Comparison of ENCODE assay signal across 12 cellular contexts in the genomic region with DNA sequence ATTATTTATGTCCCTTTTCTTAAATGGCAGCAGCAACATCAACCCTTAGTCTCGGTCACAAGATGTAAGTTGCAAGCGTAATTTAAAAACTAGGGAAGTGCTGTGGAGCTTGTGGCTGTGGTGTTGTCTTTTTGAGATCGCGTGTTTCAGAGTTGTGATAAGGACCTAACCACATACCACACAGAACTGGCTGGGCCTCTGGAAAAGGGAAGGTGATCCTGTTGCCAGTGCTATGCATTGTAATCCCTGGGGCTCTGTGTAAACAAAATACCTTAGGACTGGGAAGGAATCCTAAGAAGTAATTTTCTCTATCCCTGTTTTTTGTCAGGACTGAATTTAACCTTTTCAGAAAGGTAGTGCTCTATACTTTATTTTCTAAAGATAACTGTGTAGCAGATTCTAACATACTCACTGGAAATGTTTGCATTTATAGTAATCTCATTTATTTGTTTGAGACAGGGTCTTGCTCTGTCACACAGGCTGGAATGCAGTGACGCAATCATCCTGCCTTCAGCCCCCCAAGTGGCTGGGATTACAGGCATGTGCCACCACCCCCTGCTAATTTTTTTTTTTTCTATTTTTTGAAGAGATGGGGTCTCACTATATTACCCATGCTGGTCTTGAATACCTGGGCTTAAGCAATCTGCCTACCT.
DNase-seq lines count a peak whose midpoint lies in the region; ATAC-seq, FAIRE-seq and TF ChIP-seq lines count a peak whose summit lies in the region.
"Had no signal": no experiment of that assay in that cellular context is flagged by ENCODE, and none has a peak within 500 bp of the region (broad histone marks: within the 10 kb centered on the region; RNA-seq: fewer than 3 reads in every experiment).

No MANE protein-coding gene starts in this region.

- peaks cover 19% of the 10 kb centered on the region for H3K4me1 Mint-ChIP-seq in CD8-positive, alpha-beta T cell (ENCODE audit: low read depth)

- H3K36me3 ChIP-seq in iPS-18a (ENCODE audit: control insufficient read depth, low read depth, low read length) (no peaks in the 10 kb centered on the region), upper lobe of right lung (no peaks in the 10 kb centered on the region)
- no peaks in the 10 kb centered on the region for H3K36me3 ChIP-seq in CD8-positive, alpha-beta T cell (ENCODE audit: insufficient read depth, low read length)

- ATAC-seq in left ventricle myocardium superior (peak; percentile 56), upper lobe of right lung (peak; percentile 94), HG03135 (IDR thresholded peaks at IDR 0.05; ENCODE audit: unreplicated experiment) (no peak)
- no peak for ATAC-seq in CD8-positive, alpha-beta T cell
- ATAC-seq: esophagus mucosa had no signal

- CTCF ChIA-PET in CD8-positive, alpha-beta T cell (lab: Charles Lee): no interaction called here

- H3K9me3 ChIP-seq in iPS-18a (ENCODE audit: control insufficient read depth, low read depth, low read length) (no peaks in the 10 kb centered on the region), upper lobe of right lung (no peaks in the 10 kb centered on the region)
- H3K9me3 ChIP-seq in CD8-positive, alpha-beta T cell (ENCODE audit: low read length): no peaks in the 10 kb centered on the region

- peaks cover under 1% of the 10 kb centered on the region for H3K36me3 Mint-ChIP-seq in CD8-positive, alpha-beta T cell

- intact Hi-C loops in left ventricle myocardium superior (cut with micrococcal nuclease) (no loop called here), cardiac septum (cut with DNase I) (no loop called here), upper lobe of right lung (cut with DNase I) (no loop called here)
- intact Hi-C loops in CD8-positive, alpha-beta T cell (cut with DNase I, micrococcal nuclease): no loop called here

- peak overlapping the region; percentile 45 for H3K27ac ChIP-seq in iPS-18a (ENCODE audit: low read length)
- no peak overlapping the region for H3K27ac ChIP-seq in upper lobe of right lung
- no peak overlapping the region for H3K27ac ChIP-seq in CD8-positive, alpha-beta T cell (ENCODE audit: low read depth, low read length)

- no peak for FAIRE-seq in D721Med (lab: Jason Lieb, UNC)

- H3K4me3 Mint-ChIP-seq in CD8-positive, alpha-beta T cell: no peak overlapping the region
- H3K4me3 Mint-ChIP-seq: activated naive CD4-positive, alpha-beta T cell treated with anti-CD3 and anti-CD28 coated beads, Interleukin-2, amount 10 ng/mL, durations not matched to agents 7 days and 5 days; neural crest cell had no signal

- no peaks in the 10 kb centered on the region for H3K27me3 Mint-ChIP-seq in CD8-positive, alpha-beta T cell (ENCODE audit: low read depth)

- H3K4me3 ChIP-seq in iPS-18a (ENCODE audit: low read length) (peak overlapping the region; percentile 11), upper lobe of right lung (no peak overlapping the region)
- no peak overlapping the region for H3K4me3 ChIP-seq in CD8-positive, alpha-beta T cell (ENCODE audit: low read depth, low read length)

- TF ChIP-seq CTCF in upper lobe of right lung (IDR thresholded peaks at IDR 0.05) (no peak), D721Med (IDR thresholded peaks at IDR 0.05; ENCODE audit: insufficient read depth, missing control alignments) (no peak)
- TF ChIP-seq CTCF in CD8-positive, alpha-beta T cell (IDR thresholded peaks at IDR 0.05): no peak

- H3K4me1 ChIP-seq in iPS-18a (ENCODE audit: control insufficient read depth, low read depth, low read length) (peaks cover 16% of the 10 kb centered on the region), upper lobe of right lung (peaks cover 8% of the 10 kb centered on the region)
- H3K4me1 ChIP-seq in CD8-positive, alpha-beta T cell (ENCODE audit: insufficient read depth, low read length): peaks cover 14% of the 10 kb centered on the region

- no peak overlapping the region for H3K27ac Mint-ChIP-seq in CD8-positive, alpha-beta T cell

- H3K9me3 Mint-ChIP-seq in CD8-positive, alpha-beta T cell: no peaks in the 10 kb centered on the region
- H3K9me3 Mint-ChIP-seq: activated naive CD4-positive, alpha-beta T cell treated with anti-CD3 and anti-CD28 coated beads, Interleukin-2, amount 10 ng/mL, durations not matched to agents 7 days and 5 days; neural crest cell had no signal

- DNase-seq in left ventricle myocardium superior: no peak
- no peak for DNase-seq in cardiac septum (ENCODE audit: low spot score)
- peak; percentile 55 for DNase-seq in SW480 (ENCODE audit: low spot score)
- no peak for DNase-seq in upper lobe of right lung
- DNase-seq in D721Med (ENCODE audit: insufficient read length, low spot score): no peak
- DNase-seq in CD8-positive, alpha-beta T cell: no peak
- DNase-seq: activated naive CD4-positive, alpha-beta T cell treated with anti-CD3 and anti-CD28 coated beads, Interleukin-2, amount 10 ng/mL, durations not matched to agents 7 days and 5 days; Karpas-422 had no signal

- no peak overlapping the region for H3K9ac ChIP-seq in iPS-18a (ENCODE audit: low read length)

- POLR2A ChIA-PET in CD8-positive, alpha-beta T cell (lab: Charles Lee): interaction anchor here (0.7 to 1.0 kb wide), 2 partner anchors 13 to 60 kb away, joined by 3 read pairs; partner anchors contain the start of gene INPP5F

- H3K27me3 ChIP-seq in iPS-18a (ENCODE audit: control insufficient read depth, insufficient read depth, low read length) (no peaks in the 10 kb centered on the region), upper lobe of right lung (no peaks in the 10 kb centered on the region)
- no peaks in the 10 kb centered on the region for H3K27me3 ChIP-seq in CD8-positive, alpha-beta T cell (ENCODE audit: insufficient read depth, low read length)

Comparison
In these comparisons a context has a peak if more than half of its experiments do, and no peak if none do; other contexts are left out.
1. ATAC-seq: peak in left ventricle myocardium superior (single experiment) and upper lobe of right lung (single experiment); none in HG03135 (single experiment) and CD8-positive, alpha-beta T cell (single experiment).